2 cellular contexts compared by ENCODE assay signal in genomic region chr11:31419138-31419537, GRCh38.
A peak's percentile ranks its signal among the peaks of the same experiment; 100 is the strongest.
TF ChIP-seq lines count a peak whose summit lies in the region.

No MANE protein-coding gene starts in this region.

TF ChIP-seq in HEK293T, 16 proteins besides CTCF, POLR2A, EP300 and RAD21 (continued from another document):
- TF ChIP-seq SUZ12 (IDR thresholded peaks at IDR 0.05) (no peak), FOXM1 (IDR thresholded peaks at IDR 0.05; ENCODE audit: borderline replicate concordance) (no peak), TARDBP (IDR thresholded peaks at IDR 0.05) (no peak), HDGF (IDR thresholded peaks at IDR 0.05; ENCODE audit: borderline replicate concordance) (no peak), SP1 (IDR thresholded peaks at IDR 0.05) (no peak)

TF ChIP-seq in K562, 482 proteins besides CTCF, POLR2A, EP300 and RAD21 (continued from another document and continues in another):
- TF ChIP-seq RREB1 (CRISPR knock-in tag; IDR thresholded peaks at IDR 0.05) (no peak), ZNF184 (CRISPR knock-in tag; IDR thresholded peaks at IDR 0.05) (no peak), DDX20 (tag; IDR thresholded peaks at IDR 0.05; ENCODE audit: low read depth) (no peak), MBD2 (IDR thresholded peaks at IDR 0.05; ENCODE audit: borderline replicate concordance, low read depth) (no peak), ATF4 (CRISPR knock-in tag; IDR thresholded peaks at IDR 0.05) (0 out of 2 replicates have a peak, but pooled peaks have one; percentile 22), ZC3H4 (CRISPR knock-in tag; IDR thresholded peaks at IDR 0.05; ENCODE audit: borderline replicate concordance) (no peak), MLLT1 (IDR thresholded peaks at IDR 0.05) (no peak), BRF1 (IDR thresholded peaks at IDR 0.05; ENCODE audit: borderline replicate concordance, extremely low read depth, insufficient read length) (no peak), SRF (CRISPR knock-in tag; IDR thresholded peaks at IDR 0.05) (no peak), ELF4 (CRISPR knock-in tag; IDR thresholded peaks at IDR 0.05) (no peak), PTTG1 (tag; IDR thresholded peaks at IDR 0.05; ENCODE audit: low read depth) (no peak), NBN (IDR thresholded peaks at IDR 0.05; ENCODE audit: low read depth) (no peak), ZEB2 (IDR thresholded peaks at IDR 0.05) (peak; percentile 35; the same call in 1 of the 2 replicates), ZBTB43 (CRISPR knock-in tag; IDR thresholded peaks at IDR 0.05) (no peak), CUX1 (CRISPR knock-in tag; IDR thresholded peaks at IDR 0.05) (no peak), ZNF780A (CRISPR knock-in tag; IDR thresholded peaks at IDR 0.05) (no peak), PBX2 (CRISPR knock-in tag; IDR thresholded peaks at IDR 0.05; ENCODE audit: low read depth) (no peak), PBX2 (tag; conservative IDR thresholded peaks at IDR 0.05; ENCODE audit: low read depth) (no peak), KLF13 (tag; IDR thresholded peaks at IDR 0.05; ENCODE audit: borderline replicate concordance, low read depth) (no peak), TCF3 (CRISPR knock-in tag; IDR thresholded peaks at IDR 0.05) (peak; percentile 37; the same call in 1 of the 2 replicates), NFYB (IDR thresholded peaks at IDR 0.05; ENCODE audit: extremely low read depth, insufficient read length) (no peak), PTRF (tag; IDR thresholded peaks at IDR 0.05) (no peak), NFE2 (IDR thresholded peaks at IDR 0.05; ENCODE audit: low read depth) (peak; percentile 25; the same call in 1 of the 2 replicates), CC2D1A (IDR thresholded peaks at IDR 0.05) (peak; percentile 25; the same call in 1 of the 2 replicates), HOMEZ (CRISPR knock-in tag; IDR thresholded peaks at IDR 0.05) (no peak), TFAM (CRISPR knock-in tag; conservative IDR thresholded peaks at IDR 0.05) (no peak), ZNF740 (CRISPR knock-in tag; IDR thresholded peaks at IDR 0.05) (no peak), ZNF740 (tag; IDR thresholded peaks at IDR 0.05) (no peak), ZNF165 (CRISPR knock-in tag; IDR thresholded peaks at IDR 0.05; ENCODE audit: borderline replicate concordance) (no peak), ZBTB5 (IDR thresholded peaks at IDR 0.05) (no peak)
